1 cellular context compared by ENCODE assay signal in genomic region chr9:38032266-38032830, GRCh38.
TF ChIP-seq lines count a peak whose summit lies in the region.

No MANE protein-coding gene starts in this region.

TF ChIP-seq in H1, 55 proteins besides CTCF, POLR2A, EP300 and RAD21:
- TF ChIP-seq CTBP2 (IDR thresholded peaks at IDR 0.05; ENCODE audit: borderline replicate concordance, insufficient read depth, insufficient read length, low read length) (no peak), CHD2 (IDR thresholded peaks at IDR 0.05; ENCODE audit: low read length) (no peak), ATF3 (IDR thresholded peaks at IDR 0.05; ENCODE audit: insufficient read depth, low read depth, low read length) (no peak), MAFK (IDR thresholded peaks at IDR 0.05; ENCODE audit: low read depth, low read length) (no peak), HDAC2 (IDR thresholded peaks at IDR 0.05; ENCODE audit: borderline replicate concordance in 1 of 2, low read depth in 2 of 2, low read length in 2 of 2) (no peak), POLR2AphosphoS5 (IDR thresholded peaks at IDR 0.05; ENCODE audit: low read depth, low read length) (no peak)
